In genomic region chr14:102304611-102305506, GRCh38 we compare ENCODE assay signal across 8 cellular contexts. TPM values are rescaled to one million over a fixed set of nuclear protein-coding genes. Genes with fewer than 3 reads are reported as not detected.
DNase-seq lines count a peak whose midpoint lies in the region; ATAC-seq lines count a peak whose summit lies in the region.

A gene with protein sequence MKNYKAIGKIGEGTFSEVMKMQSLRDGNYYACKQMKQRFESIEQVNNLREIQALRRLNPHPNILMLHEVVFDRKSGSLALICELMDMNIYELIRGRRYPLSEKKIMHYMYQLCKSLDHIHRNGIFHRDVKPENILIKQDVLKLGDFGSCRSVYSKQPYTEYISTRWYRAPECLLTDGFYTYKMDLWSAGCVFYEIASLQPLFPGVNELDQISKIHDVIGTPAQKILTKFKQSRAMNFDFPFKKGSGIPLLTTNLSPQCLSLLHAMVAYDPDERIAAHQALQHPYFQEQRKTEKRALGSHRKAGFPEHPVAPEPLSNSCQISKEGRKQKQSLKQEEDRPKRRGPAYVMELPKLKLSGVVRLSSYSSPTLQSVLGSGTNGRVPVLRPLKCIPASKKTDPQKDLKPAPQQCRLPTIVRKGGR (minus strand): TSS chr14:102305164. CDS start chr14:102304968, 196 bp downstream.

- H3K9ac ChIP-seq in SK-N-MC (ENCODE audit: insufficient read length) = peak within 1 kb of the TSS; percentile 70

- H3K36me3 Mint-ChIP-seq in activated naive CD4-positive, alpha-beta T cell treated with anti-CD3 and anti-CD28 coated beads, Interleukin-2, amount 50 U/mL, for 24 hours = no peaks in the 10 kb centered on the region

- DNase-seq in GM04503 (ENCODE audit: low read depth) (peak; percentile 88), NCI-H1092 (lab: John Stamatoyannopoulos, UW) (peak; percentile 96), SK-N-MC (ENCODE audit: low read depth, low spot score) (peak; percentile 75), glomerular endothelial cell (ENCODE audit: extremely low read depth, low read depth, low spot score) (peak; percentile 75), nucleus accumbens (lab: John Stamatoyannopoulos, UW) (peak; percentile 58 to 96 (median 92)), superior temporal gyrus (ENCODE audit: extremely low spot score) (peak; percentile 98)

- ATAC-seq in HG02610 (IDR thresholded peaks at IDR 0.05; ENCODE audit: unreplicated experiment) = peak; percentile 93

- H3K9me3 ChIP-seq in SK-N-MC (ENCODE audit: low read depth, low read length) = no peaks in the 10 kb centered on the region

- H3K9me3 Mint-ChIP-seq in activated naive CD4-positive, alpha-beta T cell treated with anti-CD3 and anti-CD28 coated beads, Interleukin-2, amount 50 U/mL, for 24 hours = no peaks in the 10 kb centered on the region

- peak within 1 kb of the TSS; percentile 97 for H3K4me3 Mint-ChIP-seq in activated naive CD4-positive, alpha-beta T cell treated with anti-CD3 and anti-CD28 coated beads, Interleukin-2, amount 50 U/mL, for 24 hours

- H3K36me3 ChIP-seq in SK-N-MC (ENCODE audit: insufficient read depth, low read length) = no peaks in the 10 kb centered on the region

- peak within 1 kb of the TSS; percentile 80 for H3K4me3 ChIP-seq in SK-N-MC

- peaks cover 9% of the 10 kb centered on the region for H3K4me1 Mint-ChIP-seq in activated naive CD4-positive, alpha-beta T cell treated with anti-CD3 and anti-CD28 coated beads, Interleukin-2, amount 50 U/mL, for 24 hours

- no peak within 1 kb of the TSS for H3K27ac ChIP-seq in SK-N-MC

- peak within 1 kb of the TSS; percentile 90 for H3K27ac Mint-ChIP-seq in activated naive CD4-positive, alpha-beta T cell treated with anti-CD3 and anti-CD28 coated beads, Interleukin-2, amount 50 U/mL, for 24 hours

- peaks cover 2% of the 10 kb centered on the region for H3K27me3 Mint-ChIP-seq in activated naive CD4-positive, alpha-beta T cell treated with anti-CD3 and anti-CD28 coated beads, Interleukin-2, amount 50 U/mL, for 24 hours

RNA-seq across cellular contexts. Expression of the gene that starts here (rescaled TPM):
- 9.7 and 11.6 TPM in 2 replicates for total RNA-seq in glomerular endothelial cell
